In genomic region chr15:64379216-64379960, GRCh38 we compare ENCODE assay signal across 9 cellular contexts. TPM values are rescaled to one million over a fixed set of nuclear protein-coding genes. Genes with fewer than 3 reads are reported as not detected.
A peak's percentile ranks its signal among the peaks of the same experiment; 100 is the strongest.
DNase-seq lines count a peak whose midpoint lies in the region; ATAC-seq and TF ChIP-seq lines count a peak whose summit lies in the region.
"Had no signal": no experiment of that assay in that cellular context is flagged by ENCODE, and none has a peak within 500 bp of the region (broad histone marks: within the 10 kb centered on the region; RNA-seq: fewer than 3 reads in every experiment).

No MANE protein-coding gene starts in this region.

- ATAC-seq in GM21423 (IDR thresholded peaks at IDR 0.05; ENCODE audit: unreplicated experiment) (no peak), HG02870 (IDR thresholded peaks at IDR 0.05; ENCODE audit: unreplicated experiment) (no peak)
- ATAC-seq: body of pancreas had no signal

- H3K36me3 ChIP-seq in CD4-positive, alpha-beta memory T cell (ENCODE audit: insufficient read depth, low read length) = no peaks in the 10 kb centered on the region
- peaks cover 23% of the 10 kb centered on the region for H3K36me3 ChIP-seq in HUES6 (ENCODE audit: control insufficient read depth, insufficient read depth, low read length)
- peaks cover 48% of the 10 kb centered on the region for H3K36me3 ChIP-seq in WERI-Rb-1
- no peaks in the 10 kb centered on the region for H3K36me3 ChIP-seq in kidney epithelial cell (ENCODE audit: control insufficient read depth, insufficient read depth, low read length)

- peak overlapping the region in 1 of 7 donors; percentile 51 for H3K27ac Mint-ChIP-seq in CD4-positive, alpha-beta memory T cell

- no peak overlapping the region for H3K9ac ChIP-seq in HUES6 (ENCODE audit: low read length)

- H3K9me3 Mint-ChIP-seq in CD4-positive, alpha-beta memory T cell = no peaks in the 10 kb centered on the region

- H3K27me3 Mint-ChIP-seq in CD4-positive, alpha-beta memory T cell = no peaks in the 10 kb centered on the region

- peak overlapping the region; percentile 7 to 78 (median 62) for H3K4me3 Mint-ChIP-seq in CD4-positive, alpha-beta memory T cell

- no peak overlapping the region for H3K27ac ChIP-seq in CD4-positive, alpha-beta memory T cell (ENCODE audit: low read depth, low read length)
- H3K27ac ChIP-seq in HUES6 (ENCODE audit: low read depth, low read length) = no peak overlapping the region
- H3K27ac ChIP-seq in WERI-Rb-1 = peak overlapping the region; percentile 93
- H3K27ac ChIP-seq: body of pancreas had no signal

- H3K36me3 Mint-ChIP-seq in CD4-positive, alpha-beta memory T cell = peaks cover 0 to 4% of the 10 kb centered on the region in 2 donors

- no peaks in the 10 kb centered on the region for H3K27me3 ChIP-seq in CD4-positive, alpha-beta memory T cell (ENCODE audit: insufficient read depth, low read length)
- H3K27me3 ChIP-seq in HUES6 (ENCODE audit: control insufficient read depth, insufficient read depth, low read length) = peaks cover 17% of the 10 kb centered on the region; the same call in 1 of the 2 replicates
- H3K27me3 ChIP-seq in WERI-Rb-1 (ENCODE audit: insufficient read depth, low read depth, severe bottlenecking) = no peaks in the 10 kb centered on the region
- H3K27me3 ChIP-seq in kidney epithelial cell (ENCODE audit: control insufficient read depth, insufficient read depth, low read length) = no peaks in the 10 kb centered on the region
- H3K27me3 ChIP-seq: body of pancreas had no signal

- H3K4me1 Mint-ChIP-seq in CD4-positive, alpha-beta memory T cell = peaks cover 6 to 25% (median 10%) of the 10 kb centered on the region in 4 donors

- intact Hi-C loops in CD4-positive, alpha-beta memory T cell (cut with micrococcal nuclease) = no loop called here

- H3K9me3 ChIP-seq in CD4-positive, alpha-beta memory T cell (ENCODE audit: control insufficient read depth in 1 of 2, low read length in 2 of 2) = no peaks in the 10 kb centered on the region
- no peaks in the 10 kb centered on the region for H3K9me3 ChIP-seq in HUES6 (ENCODE audit: control insufficient read depth, insufficient read depth, low read depth, low read length)
- no peaks in the 10 kb centered on the region for H3K9me3 ChIP-seq in WERI-Rb-1 (ENCODE audit: severe bottlenecking)
- H3K9me3 ChIP-seq: body of pancreas had no signal

- peaks cover 15% of the 10 kb centered on the region for H3K4me1 ChIP-seq in CD4-positive, alpha-beta memory T cell (ENCODE audit: insufficient read depth, low read length)
- H3K4me1 ChIP-seq in HUES6 (ENCODE audit: control insufficient read depth, insufficient read depth, low read length) = no peaks in the 10 kb centered on the region

- CTCF ChIA-PET in CD4-positive, alpha-beta memory T cell (lab: Charles Lee; ENCODE audit: partially characterized antibody) = interaction anchor here (0.6 kb wide), 1 partner anchor 174 kb away, joined by 3 read pairs; no protein-coding TSS in a partner anchor

- POLR2A ChIA-PET in CD4-positive, alpha-beta memory T cell (lab: Charles Lee; ENCODE audit: partially characterized antibody) = interaction anchor here (0.7 to 2.0 kb wide), 2 partner anchors 8 to 242 kb away, joined by 3 to 4 read pairs; partner anchors contain the start of gene TRIP4

- TF ChIP-seq CTCF in WERI-Rb-1 (IDR thresholded peaks at IDR 0.05; ENCODE audit: low read depth, low read length) = no peak
- no peak for TF ChIP-seq CTCF in kidney epithelial cell (IDR thresholded peaks at IDR 0.05; ENCODE audit: insufficient read depth, low read length, poor library complexity, severe bottlenecking)

- no peak for DNase-seq in CD4-positive, alpha-beta memory T cell
- peak; percentile 54 for DNase-seq in WERI-Rb-1
- DNase-seq in kidney epithelial cell (ENCODE audit: low read depth) = no peak
- DNase-seq in kidney glomerular epithelial cell (lab: John Stamatoyannopoulos, UW) = no peak
- DNase-seq in NCI-H2029 (lab: John Stamatoyannopoulos, UW) = no peak
- DNase-seq: body of pancreas had no signal

- no peak overlapping the region for H3K4me3 ChIP-seq in CD4-positive, alpha-beta memory T cell (ENCODE audit: low read length in 2 of 2)
- peak overlapping the region; percentile 63; the same call in 1 of the 2 replicates for H3K4me3 ChIP-seq in HUES6 (ENCODE audit: low read depth, low read length)
- peak overlapping the region; percentile 69 for H3K4me3 ChIP-seq in WERI-Rb-1 (ENCODE audit: low read depth, low read length)
- peak overlapping the region; percentile 20 for H3K4me3 ChIP-seq in kidney epithelial cell (ENCODE audit: low read depth, low read length)
- H3K4me3 ChIP-seq: body of pancreas had no signal

RNA-seq across cellular contexts. Expression of gene PCLAF, which starts 1.9 kb away (rescaled TPM):
- 1 to 10 TPM in 1 of 2 experiments, under 1 TPM in 1; 0.39 to 1.5 TPM for total RNA-seq in CD4-positive, alpha-beta memory T cell
- polyA plus RNA-seq in CD4-positive, alpha-beta memory T cell = under 1 TPM in 1 of 2 donors, not detected in 1; 0.89 TPM
- total RNA-seq in kidney epithelial cell = 2.6 and 8.4 TPM in 2 replicates

RNA-seq across cellular contexts. Expression of gene TRIP4, which starts 8.2 kb away (rescaled TPM):
- total RNA-seq in CD4-positive, alpha-beta memory T cell = 10 to 100 TPM; 28.2 to 29.4 TPM
- polyA plus RNA-seq in CD4-positive, alpha-beta memory T cell = 10 to 100 TPM; 29.5 to 37.1 TPM
- total RNA-seq in kidney epithelial cell = 12.3 and 15.0 TPM in 2 replicates

RNA-seq across cellular contexts. Expression of gene CSNK1G1, which starts 23.4 kb away (rescaled TPM):
- total RNA-seq in CD4-positive, alpha-beta memory T cell = 10 to 100 TPM; 27.3 to 27.7 TPM
- 10 to 100 TPM in 1 of 2 donors, 1 to 10 TPM in 1; 6.2 to 20.9 TPM for polyA plus RNA-seq in CD4-positive, alpha-beta memory T cell
- 23.5 and 27.8 TPM in 2 replicates for total RNA-seq in kidney epithelial cell

Comparison
In these comparisons a context has a peak if more than half of its experiments do, and no peak if none do; other contexts are left out.
1. H3K4me3 ChIP-seq: peak in HUES6 (single experiment), WERI-Rb-1 (single experiment) and kidney epithelial cell (single experiment); none in CD4-positive, alpha-beta memory T cell (0 of 2).